In genomic region chr5:39426136-39426535, GRCh38 we compare ENCODE assay signal across 1 cellular context.
TF ChIP-seq lines count a peak whose summit lies in the region.

No MANE protein-coding gene starts in this region.

TF ChIP-seq in endothelial cell of umbilical vein, 7 proteins besides CTCF, POLR2A, EP300 and RAD21 (continued from another document):
- TF ChIP-seq MYC (IDR thresholded peaks at IDR 0.05; ENCODE audit: low read depth, low read length) (no peak), POLR2AphosphoS5 (IDR thresholded peaks at IDR 0.05; ENCODE audit: insufficient read depth, low read depth, low read length) (no peak), JUN (IDR thresholded peaks at IDR 0.05; ENCODE audit: borderline replicate concordance, insufficient read depth, insufficient read length, low read depth) (no peak), EZH2 (IDR thresholded peaks at IDR 0.05; ENCODE audit: borderline replicate concordance, low read depth, low read length, severe bottlenecking) (no peak)
